Comparison of ENCODE assay signal across 19 cellular contexts in the genomic region with DNA sequence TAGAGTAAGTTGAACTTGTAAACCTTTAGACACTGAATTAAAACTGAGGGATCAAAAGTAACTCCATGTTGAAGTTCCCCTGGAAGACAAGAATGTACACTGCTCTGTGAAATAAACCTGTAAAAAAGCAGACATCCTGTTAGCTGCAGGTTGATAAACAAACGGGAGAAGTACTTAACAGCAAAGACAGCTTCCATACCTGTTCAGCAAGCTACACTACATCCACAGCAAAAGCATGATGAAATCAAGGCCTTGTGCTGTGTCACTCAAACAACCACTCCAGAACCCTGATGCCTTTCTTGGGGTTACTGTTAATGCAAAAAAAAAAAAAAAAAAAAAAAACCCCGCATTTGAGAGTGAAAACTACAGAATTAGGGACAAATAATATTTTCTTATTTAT. TPM values are rescaled to one million over a fixed set of nuclear protein-coding genes. Genes with fewer than 3 reads are reported as not detected.
DNase-seq lines count a peak whose midpoint lies in the region; ATAC-seq, FAIRE-seq and TF ChIP-seq lines count a peak whose summit lies in the region.
"Had no signal": no experiment of that assay in that cellular context is flagged by ENCODE, and none has a peak within 500 bp of the region (broad histone marks: within the 10 kb centered on the region; RNA-seq: fewer than 3 reads in every experiment).

No MANE protein-coding gene starts in this region.

- no peaks in the 10 kb centered on the region for H3K27me3 ChIP-seq in PC-9 (ENCODE audit: insufficient read depth, low read depth)
- no peaks in the 10 kb centered on the region for H3K27me3 ChIP-seq in K562 (ENCODE audit: control insufficient read depth in 2 of 2, insufficient read depth in 2 of 2, low read length in 2 of 2)
- H3K27me3 ChIP-seq in prostate gland (replicated peaks; ENCODE audit: insufficient read depth), result no peaks in the 10 kb centered on the region
- H3K27me3 ChIP-seq: BLaER1 treated with 17β-estradiol and CSF1 and Interleukin-3, amounts not matched to agents 10 nM and 100 nM had no signal

- H3K36me3 ChIP-seq in PC-9 (ENCODE audit: low read depth) (peaks cover 46% of the 10 kb centered on the region), K562 (ENCODE audit: control insufficient read depth, insufficient read depth, low read length) (peaks cover 53% of the 10 kb centered on the region; the same call in 2 of the 3 replicates), prostate gland (no peaks in the 10 kb centered on the region)

- no peak for TF ChIP-seq EP300 in K562 (IDR thresholded peaks at IDR 0.05; ENCODE audit: low read length)

- H2AFZ ChIP-seq in PC-9 (no peak overlapping the region), K562 (ENCODE audit: low read depth, low read length) (no peak overlapping the region)

- no peaks in the 10 kb centered on the region for H3K9me3 ChIP-seq in PC-9 (ENCODE audit: insufficient read depth, low read depth)
- no peaks in the 10 kb centered on the region for H3K9me3 ChIP-seq in K562 (replicated peaks; ENCODE audit: control insufficient read depth, insufficient read depth, low read depth, low read length)
- no peaks in the 10 kb centered on the region for H3K9me3 ChIP-seq in prostate gland
- H3K9me3 ChIP-seq: BLaER1 treated with 17β-estradiol and CSF1 and Interleukin-3, amounts not matched to agents 10 nM and 100 nM; Caco-2; SK-N-SH had no signal

- peak overlapping the region; percentile 53 for H3K27ac ChIP-seq in PC-9
- H3K27ac ChIP-seq in K562 (ENCODE audit: extremely low read depth, low read depth, low read length), result no peak overlapping the region
- H3K27ac ChIP-seq in prostate gland, result peak overlapping the region; percentile 55 to 58
- H3K27ac ChIP-seq: BLaER1 treated with 17β-estradiol and CSF1 and Interleukin-3, amounts not matched to agents 10 nM and 100 nM; RWPE1 had no signal

- peak; percentile 83 for DNase-seq in LNCaP clone FGC (ENCODE audit: low read depth)
- peak in 1 of 2 experiments; percentile 53 for DNase-seq in PC-9
- DNase-seq in K562 (ENCODE audit: extremely low read depth in 1 of 4, low spot score in 3 of 4), result no peak
- DNase-seq in prostate gland (ENCODE audit: low spot score), result peak; percentile 70
- no peak for DNase-seq in NCI-H446 (lab: John Stamatoyannopoulos, UW)
- DNase-seq in MV-4-11 (lab: John Stamatoyannopoulos, UW), result no peak
- DNase-seq: Caco-2; CD4-positive, alpha-beta memory T cell; DMS 273 treated with DMSO at 0.1 percent for 48 hours; IMR-90; NCI-H1694; NCI-H2081; NCI-H748 treated with DMSO at 0.1 percent for 48 hours; SHP77 treated with DMSO at 0.1 percent for 48 hours; SK-N-SH had no signal

- H3K9ac ChIP-seq in K562 (ENCODE audit: insufficient read depth in 1 of 2, low read depth in 2 of 2, low read length in 2 of 2), result no peak overlapping the region
- H3K9ac ChIP-seq: BLaER1 treated with 17β-estradiol and CSF1 and Interleukin-3, amounts not matched to agents 10 nM and 100 nM; SK-N-SH had no signal

- H3K9me1 ChIP-seq in K562 (ENCODE audit: control insufficient read depth, insufficient read depth, low read length), result no peaks in the 10 kb centered on the region

- in situ Hi-C loops in K562 (cut with MboI), result no loop called here

- no peak for TF ChIP-seq CTCF in LNCaP clone FGC (IDR thresholded peaks at IDR 0.05; ENCODE audit: control insufficient read depth, extremely low read depth, insufficient read depth)
- TF ChIP-seq CTCF in PC-9 (conservative IDR thresholded peaks at IDR 0.05), result no peak
- TF ChIP-seq CTCF in K562 (IDR thresholded peaks at IDR 0.05 in 2 of 3, conservative IDR thresholded peaks at IDR 0.05 in 1 of 3; ENCODE audit: insufficient read depth in 2 of 3, low read depth in 1 of 3, low read length in 3 of 3), result no peak
- no peak for TF ChIP-seq CTCF in prostate gland (IDR thresholded peaks at IDR 0.05)

- intact Hi-C loops in PC-9 (cut with micrococcal nuclease; ENCODE audit: unreplicated experiment) (no loop called here), K562 (cut with micrococcal nuclease) (no loop called here), prostate gland (cut with DNase I) (no loop called here)

- peaks cover 9% of the 10 kb centered on the region for H3K4me1 ChIP-seq in PC-9 (replicated peaks; ENCODE audit: insufficient read depth)
- H3K4me1 ChIP-seq in K562 (replicated peaks in 1 of 2; ENCODE audit: control insufficient read depth in 2 of 2, insufficient read depth in 2 of 2, low read length in 2 of 2), result no peaks in the 10 kb centered on the region
- no peaks in the 10 kb centered on the region for H3K4me1 ChIP-seq in prostate gland (replicated peaks)
- H3K4me1 ChIP-seq: BLaER1 treated with 17β-estradiol and CSF1 and Interleukin-3, amounts not matched to agents 10 nM and 100 nM; Caco-2 had no signal

- H3F3A ChIP-seq in PC-9 (ENCODE audit: insufficient read depth, low read depth), result peaks cover 23% of the 10 kb centered on the region

- no peak for TF ChIP-seq RAD21 in K562 (CRISPR knock-in tag; conservative IDR thresholded peaks at IDR 0.05 in 1 of 2, IDR thresholded peaks at IDR 0.05 in 1 of 2)

- WGBS in K562 (ENCODE audit: insufficient coverage, low coverage, missing lambda C conversion rate), result 93% methylated on average over 1 of the region's 2 CpGs
- WGBS in prostate gland, result 66% methylated on average over 2 of the region's 2 CpGs

- TF ChIP-seq POLR2A in K562 (conservative IDR thresholded peaks at IDR 0.05) (no peak), prostate gland (IDR thresholded peaks at IDR 0.05) (no peak)

- CTCF ChIA-PET in PC-9 (lab: Charles Lee) (interaction anchor here (0.7 kb wide), 1 partner anchor 185 kb away, joined by 19 read pairs; no protein-coding TSS in a partner anchor), K562 (lab: Yijun Ruan, JAX; ENCODE audit: low intra/inter-chr PET ratio) (no interaction called here)

- H4K20me1 ChIP-seq in PC-9 (ENCODE audit: insufficient read depth) (peaks cover 7% of the 10 kb centered on the region; the same call in 1 of the 2 replicates), K562 (replicated peaks; ENCODE audit: control insufficient read depth, insufficient read depth, low read length) (no peaks in the 10 kb centered on the region; the same call in 1 of the 2 replicates)

- FAIRE-seq in K562 (lab: Jason Lieb, UNC), result no peak
- FAIRE-seq: HTR-8/SVneo had no signal

- H3K79me2 ChIP-seq in PC-9 (ENCODE audit: low read depth) (0 out of 2 replicates have a peak, but pooled peaks cover 3% of the 10 kb centered on the region), K562 (ENCODE audit: control insufficient read depth, insufficient read depth, low read length) (peaks cover 4% of the 10 kb centered on the region; the same call in 1 of the 3 replicates)

- POLR2A ChIA-PET in PC-9 (lab: Charles Lee; ENCODE audit: unreplicated experiment), result no interaction called here
- POLR2A ChIA-PET in K562 (lab: Yijun Ruan, JAX), result interaction anchor here (0.6 to 2.2 kb wide), 5 partner anchors 10 to 311 kb away, joined by 3 to 5 read pairs (median 5); a partner anchor contains a TSS

- ATAC-seq in K562 (no peak), GM21381 (IDR thresholded peaks at IDR 0.05; ENCODE audit: unreplicated experiment) (no peak)

- H3K4me3 ChIP-seq in LNCaP clone FGC (ENCODE audit: low read depth, low read length), result no peak overlapping the region
- H3K4me3 ChIP-seq in PC-9, result no peak overlapping the region
- H3K4me3 ChIP-seq in K562, result no peak overlapping the region
- no peak overlapping the region for H3K4me3 ChIP-seq in prostate gland
- H3K4me3 ChIP-seq: BLaER1 treated with 17β-estradiol and CSF1 and Interleukin-3, amounts not matched to agents 10 nM and 100 nM had no signal

- H3K9me2 ChIP-seq in PC-9 (ENCODE audit: insufficient read depth), result no peaks in the 10 kb centered on the region
- H3K9me2 ChIP-seq: SK-N-SH had no signal

- H3K4me2 ChIP-seq in PC-9 (0 out of 2 replicates have a peak overlapping the region, but pooled peaks have one; percentile 13), K562 (ENCODE audit: insufficient read depth, low read length) (no peak overlapping the region)
- H3K4me2 ChIP-seq: BLaER1 treated with 17β-estradiol and CSF1 and Interleukin-3, amounts not matched to agents 10 nM and 100 nM; SK-N-SH had no signal

- no TSS peak for BruUV-seq in PC-9 (replicated peaks; lab: Mats Ljungman, UMichigan)
- BruUV-seq in K562 (replicated peaks; lab: Mats Ljungman, UMichigan), result no TSS peak

TF ChIP-seq in K562, 482 proteins besides CTCF, POLR2A, EP300 and RAD21 (continues in another document):
- TF ChIP-seq, protein P1, sequence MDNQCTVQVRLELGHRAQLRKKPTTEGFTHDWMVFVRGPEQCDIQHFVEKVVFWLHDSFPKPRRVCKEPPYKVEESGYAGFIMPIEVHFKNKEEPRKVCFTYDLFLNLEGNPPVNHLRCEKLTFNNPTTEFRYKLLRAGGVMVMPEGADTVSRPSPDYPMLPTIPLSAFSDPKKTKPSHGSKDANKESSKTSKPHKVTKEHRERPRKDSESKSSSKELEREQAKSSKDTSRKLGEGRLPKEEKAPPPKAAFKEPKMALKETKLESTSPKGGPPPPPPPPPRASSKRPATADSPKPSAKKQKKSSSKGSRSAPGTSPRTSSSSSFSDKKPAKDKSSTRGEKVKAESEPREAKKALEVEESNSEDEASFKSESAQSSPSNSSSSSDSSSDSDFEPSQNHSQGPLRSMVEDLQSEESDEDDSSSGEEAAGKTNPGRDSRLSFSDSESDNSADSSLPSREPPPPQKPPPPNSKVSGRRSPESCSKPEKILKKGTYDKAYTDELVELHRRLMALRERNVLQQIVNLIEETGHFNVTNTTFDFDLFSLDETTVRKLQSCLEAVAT (IDR thresholded peaks at IDR 0.05), result no peak

RNA-seq across cellular contexts. Expression of a gene that starts 20.8 kb away (rescaled TPM):
- total RNA-seq in PC-9 (2021) (154 and 155 TPM in 2 replicates), K562 (2014; rRNA removed) (45.0 and 50.2 TPM in 2 replicates), K562 (2014; rRNA removed; fragmentation: Illumina TruSeq; extraction: Trizol) (53.0 and 67.7 TPM in 2 replicates), K562 (2015; rRNA removed; fragmentation: Illumina TruSeq; extraction: Trizol) (45.4 and 61.9 TPM in 2 replicates), K562 (2021) (46.9 and 55.0 TPM in 2 replicates), prostate gland (100 to 1,000 TPM in 1 of 2 donors, 10 to 100 TPM in 1; 99.9 to 155 TPM)
- 178 and 324 TPM in 2 replicates for total RNA-seq in K562 (2011; cell fraction: chromatin; rRNA removed; ENCODE audit: low replicate concordance)
- 159 and 175 TPM in 2 replicates for total RNA-seq in K562 (2011; cell fraction: nucleolus; rRNA removed)
- 205 and 428 TPM in 2 replicates for total RNA-seq in K562 (2011; cell fraction: nucleoplasm; rRNA removed)
- polyA plus RNA-seq in K562 (2011; rRNA removed) (169 and 183 TPM in 2 replicates), K562 (2014; fragmentation: Illumina TruSeq; extraction: Trizol) (21.7 and 23.2 TPM in 2 replicates), K562 (2014; fragmentation: Nextera tagmentation; extraction: Ambion mirVana) (10 to 100 TPM; 22.1 to 31.0 TPM), K562 (2014; rRNA removed) (36.8 and 40.2 TPM in 2 replicates)
- 54.2 and 61.3 TPM in 2 replicates for polyA plus RNA-seq in K562 (2011; cell fraction: cytosol; rRNA removed)
- 416 and 593 TPM in 2 replicates for polyA plus RNA-seq in K562 (2011; cell fraction: nucleus; rRNA removed)
- polyA plus RNA-seq in K562 (2012), result 32.3 and 57.8 TPM in 2 replicates
- 108 and 129 TPM in 2 replicates for polyA minus RNA-seq in K562 (2011; rRNA and poly(A)+ RNA removed)
- polyA minus RNA-seq in K562 (2011; cell fraction: cytosol; rRNA and poly(A)+ RNA removed), result 91.0 and 108 TPM in 2 replicates
- polyA minus RNA-seq in K562 (2011; cell fraction: nucleus; rRNA and poly(A)+ RNA removed), result 588 and 736 TPM in 2 replicates

Comparison
In these comparisons a context has a peak if more than half of its experiments do, and no peak if none do; other contexts are left out.
1. DNase-seq: peak in LNCaP clone FGC (single experiment) and prostate gland (single experiment); none in K562 (0 of 4), NCI-H446 (0 of 2) and MV-4-11 (single experiment).